In the genomic region with DNA sequence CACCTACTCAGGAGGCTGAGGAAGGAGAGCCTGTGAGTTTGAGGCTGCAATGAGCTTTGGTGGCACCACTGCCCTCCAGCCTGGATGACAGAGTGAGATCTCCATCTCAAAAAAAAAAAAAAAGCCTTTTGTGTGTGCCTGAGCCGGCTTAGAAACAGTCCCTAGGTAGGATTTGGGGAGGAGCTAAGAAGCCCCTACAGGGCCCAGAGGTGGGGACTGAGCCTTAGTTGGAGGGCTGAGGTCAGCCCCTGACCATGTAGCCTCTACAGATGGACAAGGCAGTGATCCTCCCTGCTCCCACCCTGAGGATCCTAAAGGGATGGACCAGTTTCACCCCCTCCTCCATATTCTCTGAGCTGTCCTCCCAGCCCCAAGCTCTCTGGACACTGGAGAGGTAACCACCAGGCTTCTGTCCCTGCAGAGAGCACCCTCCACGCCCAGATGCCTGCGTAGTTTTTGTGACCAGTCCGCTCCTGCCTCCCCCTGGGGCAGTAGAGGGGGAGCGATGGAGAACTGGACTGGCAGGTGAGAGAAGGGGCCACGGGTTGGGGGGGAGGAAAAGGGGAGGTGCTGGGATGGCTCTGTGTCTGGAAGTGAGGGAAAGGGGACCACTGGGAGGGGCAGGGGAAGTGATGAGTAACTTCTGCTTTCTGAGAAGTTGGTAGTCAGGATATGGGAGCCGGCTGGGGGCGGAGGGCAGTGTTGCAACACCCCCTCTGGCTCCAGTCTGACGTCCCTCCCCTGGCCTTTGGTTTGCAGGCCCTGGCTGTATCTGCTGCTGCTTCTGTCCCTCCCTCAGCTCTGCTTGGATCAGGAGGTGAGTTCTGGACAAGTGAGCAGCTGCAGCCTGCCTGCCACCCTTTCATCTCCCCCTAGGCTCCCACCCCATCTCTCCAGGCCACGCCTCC, we compare ENCODE assay signal across 9 cellular contexts. TPM values are rescaled to one million over a fixed set of nuclear protein-coding genes. Genes with fewer than 3 reads are reported as not detected.
DNase-seq lines count a peak whose midpoint lies in the region; ATAC-seq and TF ChIP-seq lines count a peak whose summit lies in the region.
"Had no signal": no experiment of that assay in that cellular context is flagged by ENCODE, and none has a peak within 500 bp of the region (broad histone marks: within the 10 kb centered on the region; RNA-seq: fewer than 3 reads in every experiment).

No MANE protein-coding gene starts in this region.

- intact Hi-C loops in ascending aorta (cut with DNase I), result loop anchor here (1.0 to 10.0 kb wide), 4 partner anchors 20 to 423 kb away; a partner anchor contains a TSS
- intact Hi-C loops in gastrocnemius medialis (cut with DNase I; ENCODE audit: low total_unique reads), result no loop called here

- ATAC-seq in activated naive CD4-positive, alpha-beta T cell treated with anti-CD3 and anti-CD28 coated beads, Interleukin-2, amount 50 U/mL, for 72 hours, result peak; percentile 14 to 48
- peak; percentile 13 to 36 for ATAC-seq in gastrocnemius medialis

- no peak for DNase-seq in activated naive CD4-positive, alpha-beta T cell treated with anti-CD3 and anti-CD28 coated beads, Interleukin-2, amount 50 U/mL, for 72 hours (ENCODE audit: low spot score in 2 of 2)
- DNase-seq in activated naive CD4-positive, alpha-beta T cell treated with anti-CD3 and anti-CD28 coated beads, Interleukin-2, amount 50 U/mL, for 16 hours, result no peak
- DNase-seq in ascending aorta (ENCODE audit: low spot score in 2 of 2), result peak; percentile 85 to 97
- peak; percentile 91 for DNase-seq in hepatic stellate cell (ENCODE audit: low spot score)
- peak; percentile 70 to 86 for DNase-seq in gastrocnemius medialis
- no peak for DNase-seq in activated CD4-positive, CD25-positive, alpha-beta regulatory T cell treated with anti-CD3 and anti-CD28 coated beads, Interleukin-2, amount 50 U/mL, for 72 hours
- no peak for DNase-seq in NCI-H2227 (lab: John Stamatoyannopoulos, UW; ENCODE audit: unreplicated experiment)
- DNase-seq in activated CD4-positive, alpha-beta T cell treated with anti-CD3 and anti-CD28 coated beads for 1 hour, result no peak

- H3K36me3 Mint-ChIP-seq in activated naive CD4-positive, alpha-beta T cell treated with anti-CD3 and anti-CD28 coated beads, Interleukin-2, amount 50 U/mL, for 72 hours, result no peaks in the 10 kb centered on the region

- peak overlapping the region in 1 of 2 donors; percentile 88 for H3K4me3 ChIP-seq in ascending aorta
- no peak overlapping the region for H3K4me3 ChIP-seq in gastrocnemius medialis

- H3K9me3 ChIP-seq in ascending aorta (no peaks in the 10 kb centered on the region), gastrocnemius medialis (no peaks in the 10 kb centered on the region)

- no peaks in the 10 kb centered on the region for H3K9me3 Mint-ChIP-seq in activated naive CD4-positive, alpha-beta T cell treated with anti-CD3 and anti-CD28 coated beads, Interleukin-2, amount 50 U/mL, for 72 hours

- H3K27ac Mint-ChIP-seq in activated naive CD4-positive, alpha-beta T cell treated with anti-CD3 and anti-CD28 coated beads, Interleukin-2, amount 50 U/mL, for 72 hours, result peak overlapping the region; percentile 34 to 64

- peaks cover 26 to 46% of the 10 kb centered on the region in 2 donors for H3K4me1 ChIP-seq in ascending aorta
- peaks cover 28 to 35% of the 10 kb centered on the region in 2 donors for H3K4me1 ChIP-seq in gastrocnemius medialis

- in situ Hi-C loops in gastrocnemius medialis (cut with MboI; ENCODE audit: low sequenced_read_pairs in 4 of 4), result no loop called here

- no peaks in the 10 kb centered on the region for H3K27me3 ChIP-seq in ascending aorta
- no peaks in the 10 kb centered on the region for H3K27me3 ChIP-seq in gastrocnemius medialis

- H3K27ac ChIP-seq in ascending aorta (peak overlapping the region; percentile 97 to 100), gastrocnemius medialis (peak overlapping the region; percentile 81 to 92 (median 90))

- H3K36me3 ChIP-seq in ascending aorta (peaks cover 7 to 26% of the 10 kb centered on the region in 2 donors), gastrocnemius medialis (no peaks in the 10 kb centered on the region)

- no peak for TF ChIP-seq CTCF in ascending aorta (IDR thresholded peaks at IDR 0.05)
- TF ChIP-seq CTCF in gastrocnemius medialis (IDR thresholded peaks at IDR 0.05 in 4 of 5, conservative IDR thresholded peaks at IDR 0.05 in 1 of 5), result no peak

- peak in 1 of 2 donors; percentile 26 for TF ChIP-seq POLR2A in gastrocnemius medialis (IDR thresholded peaks at IDR 0.05)

RNA-seq across cellular contexts. Expression of a gene that starts 2.8 kb away (rescaled TPM):
- total RNA-seq in activated naive CD4-positive, alpha-beta T cell treated with anti-CD3 and anti-CD28 coated beads, Interleukin-2, amount 50 U/mL, for 72 hours, result 1 to 10 TPM in 1 of 2 donors, under 1 TPM in 1; 0.96 to 2.9 TPM
- total RNA-seq in ascending aorta (85.3 TPM), gastrocnemius medialis (10 to 100 TPM in 2 of 4 donors, 1 to 10 TPM in 2; 5.6 to 30.0 (median 10.7) TPM)

RNA-seq across cellular contexts. Expression of a gene that starts 27.4 kb away (rescaled TPM):
- 100 to 1,000 TPM; 277 to 307 TPM for total RNA-seq in activated naive CD4-positive, alpha-beta T cell treated with anti-CD3 and anti-CD28 coated beads, Interleukin-2, amount 50 U/mL, for 72 hours
- total RNA-seq in ascending aorta, result 394 TPM
- total RNA-seq in gastrocnemius medialis, result 100 to 1,000 TPM; 136 to 199 (median 176) TPM

RNA-seq across cellular contexts. Expression of a gene that starts 36.5 kb away (rescaled TPM):
- under 1 TPM; 0.66 to 0.89 TPM for total RNA-seq in activated naive CD4-positive, alpha-beta T cell treated with anti-CD3 and anti-CD28 coated beads, Interleukin-2, amount 50 U/mL, for 72 hours
- not detected for total RNA-seq in ascending aorta
- not detected for total RNA-seq in gastrocnemius medialis
- total RNA-seq: T-helper 2 cell treated with Interferon-gamma antibody and Interleukin-4, amounts not matched to agents 100 ng/mL and 5 ng/mL, for 36 hours had no signal

RNA-seq across cellular contexts. Expression of a gene that starts 44.1 kb away (rescaled TPM):
- 1 to 10 TPM; 1.3 to 1.6 TPM for total RNA-seq in activated naive CD4-positive, alpha-beta T cell treated with anti-CD3 and anti-CD28 coated beads, Interleukin-2, amount 50 U/mL, for 72 hours
- total RNA-seq in ascending aorta, result 55.8 TPM
- total RNA-seq in gastrocnemius medialis, result 1 to 10 TPM; 1.5 to 8.5 (median 5.6) TPM

Comparison
In these comparisons a context has a peak if more than half of its experiments do, and no peak if none do; other contexts are left out.
1. DNase-seq: peak in ascending aorta (2 of 2), hepatic stellate cell (single experiment) and gastrocnemius medialis (2 of 2); none in activated naive CD4-positive, alpha-beta T cell treated with anti-CD3 and anti-CD28 coated beads, Interleukin-2, amount 50 U/mL, for 72 hours (0 of 2), activated naive CD4-positive, alpha-beta T cell treated with anti-CD3 and anti-CD28 coated beads, Interleukin-2, amount 50 U/mL, for 16 hours (single experiment), activated CD4-positive, CD25-positive, alpha-beta regulatory T cell treated with anti-CD3 and anti-CD28 coated beads, Interleukin-2, amount 50 U/mL, for 72 hours (single experiment), NCI-H2227 (single experiment) and activated CD4-positive, alpha-beta T cell treated with anti-CD3 and anti-CD28 coated beads for 1 hour (single experiment).